In the genomic region with DNA sequence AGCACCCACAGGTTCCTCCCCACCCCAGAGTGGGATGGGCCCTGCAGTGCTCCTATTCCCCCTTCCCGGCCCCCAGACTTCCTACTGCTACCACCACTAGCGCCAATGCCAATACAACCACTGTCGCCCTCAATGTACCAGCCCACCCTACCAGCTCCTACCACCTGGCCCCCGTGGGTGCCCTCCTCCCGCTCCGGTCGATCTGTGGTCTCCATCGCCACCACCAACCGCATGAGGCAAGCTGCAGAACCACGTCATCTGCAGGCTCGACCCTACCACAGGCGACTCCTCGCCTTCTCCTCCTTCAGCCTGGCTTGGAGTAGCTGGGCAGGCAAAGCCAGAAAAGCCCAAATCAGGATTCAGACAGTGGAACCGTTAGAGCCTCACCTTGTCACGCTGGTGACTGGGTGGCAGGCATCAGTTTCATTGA, we compare ENCODE assay signal across 20 cellular contexts.
DNase-seq lines count a peak whose midpoint lies in the region; ATAC-seq and TF ChIP-seq lines count a peak whose summit lies in the region.
"Had no signal": no experiment of that assay in that cellular context is flagged by ENCODE, and none has a peak within 500 bp of the region (broad histone marks: within the 10 kb centered on the region; RNA-seq: fewer than 3 reads in every experiment).

No MANE protein-coding gene starts in this region.

- intact Hi-C loops in left ventricle myocardium superior (cut with micrococcal nuclease) (no loop called here), sigmoid colon (cut with DNase I) (no loop called here)

- DNase-seq in Daoy (ENCODE audit: low read depth) (peak; percentile 51), RPMI8226 (peak; percentile 79), left ventricle myocardium superior (peak; percentile 30), sigmoid colon (peak; percentile 62), substantia nigra (lab: John Stamatoyannopoulos, UW) (no peak)
- DNase-seq: activated CD4-positive, alpha-beta T cell treated with anti-CD3 and anti-CD28 coated beads for 36 hours; activated gamma-delta T cell; amniotic stem cell; effector memory CD8-positive, alpha-beta T cell; EL; H9; hippocampal formation; Karpas-422; midbrain; NCI-H2171; OCI-M1; retina had no signal

- TF ChIP-seq POLR2A in sigmoid colon (IDR thresholded peaks at IDR 0.05), result no peak

- H3K4me3 ChIP-seq in sigmoid colon, result no peak overlapping the region
- H3K4me3 ChIP-seq: vagina had no signal

- no peaks in the 10 kb centered on the region for H3K27me3 ChIP-seq in sigmoid colon
- H3K27me3 ChIP-seq: vagina had no signal

- H3K27ac ChIP-seq in sigmoid colon, result no peak overlapping the region
- H3K27ac ChIP-seq in substantia nigra (ENCODE audit: low read depth, low read length, poor library complexity, severe bottlenecking), result no peak overlapping the region
- H3K27ac ChIP-seq: vagina had no signal

- no peak for TF ChIP-seq CTCF in sigmoid colon (IDR thresholded peaks at IDR 0.05)

- no peaks in the 10 kb centered on the region for H3K9me3 ChIP-seq in sigmoid colon
- H3K9me3 ChIP-seq: vagina had no signal

- WGBS in sigmoid colon, 2 donors, result 83 to 85% methylated on average over 15 of the region's 15 CpGs

- no peaks in the 10 kb centered on the region for H3K36me3 ChIP-seq in sigmoid colon
- H3K36me3 ChIP-seq: vagina had no signal

- TF ChIP-seq EP300 in sigmoid colon (IDR thresholded peaks at IDR 0.05), result no peak

- no peaks in the 10 kb centered on the region for H3K4me1 ChIP-seq in sigmoid colon
- H3K4me1 ChIP-seq: vagina had no signal

- no peak for ATAC-seq in left ventricle myocardium superior
- no peak for ATAC-seq in HG03442 (IDR thresholded peaks at IDR 0.05; ENCODE audit: unreplicated experiment)
- ATAC-seq in HG03025 (IDR thresholded peaks at IDR 0.05; ENCODE audit: low FRiP score, unreplicated experiment), result no peak
- ATAC-seq: activated CD4-positive, alpha-beta T cell treated with anti-CD3 and anti-CD28 coated beads for 36 hours; effector memory CD8-positive, alpha-beta T cell had no signal

Comparison
In these comparisons a context has a peak if more than half of its experiments do, and no peak if none do; other contexts are left out.
1. DNase-seq: peak in Daoy (single experiment), RPMI8226 (single experiment), left ventricle myocardium superior (single experiment) and sigmoid colon (single experiment); none in substantia nigra (0 of 49).